1 cellular context compared by ENCODE assay signal in the genomic region with DNA sequence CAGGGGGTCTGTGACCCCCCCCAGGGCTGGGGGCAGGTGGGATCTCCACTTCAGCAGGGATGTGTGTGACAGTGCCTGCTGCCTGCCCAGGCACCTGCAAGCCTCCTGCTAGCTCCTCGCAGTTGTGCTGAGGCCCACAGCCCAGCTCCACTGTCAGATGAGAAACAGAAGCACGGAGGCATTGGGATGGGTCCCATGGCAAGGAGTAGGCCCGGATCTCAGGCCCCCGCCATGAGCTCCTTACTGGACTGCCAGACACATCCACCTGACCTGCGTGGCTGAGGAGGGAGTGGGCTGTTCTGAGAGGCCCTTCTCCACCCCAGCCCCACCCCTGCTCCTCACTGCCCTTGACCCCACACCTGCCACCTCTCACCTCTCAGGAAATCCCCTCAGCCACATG.
TF ChIP-seq lines count a peak whose summit lies in the region.

No MANE protein-coding gene starts in this region.

TF ChIP-seq in WTC11, 78 proteins besides CTCF, POLR2A, EP300 and RAD21 (continued from another document):
- TF ChIP-seq AFF4 (CRISPR knock-in tag; IDR thresholded peaks at IDR 0.05; ENCODE audit: borderline replicate concordance) (no peak), ZNF416 (CRISPR knock-in tag; IDR thresholded peaks at IDR 0.05) (no peak), NFE2L1 (CRISPR knock-in tag; IDR thresholded peaks at IDR 0.05) (no peak), IRF2 (CRISPR knock-in tag; IDR thresholded peaks at IDR 0.05; ENCODE audit: borderline replicate concordance, low read depth) (no peak), MYBL2 (CRISPR knock-in tag; IDR thresholded peaks at IDR 0.05) (no peak), GRHL2 (CRISPR knock-in tag; IDR thresholded peaks at IDR 0.05; ENCODE audit: insufficient replicate concordance, severe bottlenecking) (no peak), SMAD3 (CRISPR knock-in tag; IDR thresholded peaks at IDR 0.05; ENCODE audit: borderline replicate concordance) (no peak), ZNF423 (CRISPR knock-in tag; IDR thresholded peaks at IDR 0.05) (no peak), ZNF425 (CRISPR knock-in tag; conservative IDR thresholded peaks at IDR 0.05) (no peak), ZNF317 (CRISPR knock-in tag; IDR thresholded peaks at IDR 0.05; ENCODE audit: borderline replicate concordance, low read depth) (no peak)
- TF ChIP-seq, protein P1, sequence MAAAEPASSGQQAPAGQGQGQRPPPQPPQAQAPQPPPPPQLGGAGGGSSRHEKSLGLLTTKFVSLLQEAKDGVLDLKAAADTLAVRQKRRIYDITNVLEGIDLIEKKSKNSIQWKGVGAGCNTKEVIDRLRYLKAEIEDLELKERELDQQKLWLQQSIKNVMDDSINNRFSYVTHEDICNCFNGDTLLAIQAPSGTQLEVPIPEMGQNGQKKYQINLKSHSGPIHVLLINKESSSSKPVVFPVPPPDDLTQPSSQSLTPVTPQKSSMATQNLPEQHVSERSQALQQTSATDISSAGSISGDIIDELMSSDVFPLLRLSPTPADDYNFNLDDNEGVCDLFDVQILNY (CRISPR knock-in tag; IDR thresholded peaks at IDR 0.05) = no peak
